ENCODE assay signal across 20 cellular contexts in the genomic region with DNA sequence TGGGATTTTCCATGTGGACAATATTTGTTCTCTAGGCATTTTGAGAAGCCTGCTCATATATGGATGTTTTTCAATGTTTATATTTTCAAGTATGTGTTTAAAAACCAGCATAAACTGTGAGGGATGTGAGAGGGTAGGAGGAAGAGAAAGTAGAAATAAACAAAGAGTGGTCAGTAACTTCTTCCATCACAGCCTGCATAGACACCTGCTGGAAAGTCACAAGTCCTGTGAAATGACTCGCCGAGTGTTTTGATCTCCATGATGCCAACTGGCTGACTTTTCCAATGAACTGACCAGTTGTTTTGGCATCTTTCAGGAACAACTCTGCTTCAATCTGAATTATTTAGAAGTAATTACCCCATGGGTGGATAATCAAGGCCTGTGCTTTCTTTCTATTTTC.
"Had no signal": no experiment of that assay in that cellular context is flagged by ENCODE, and none has a peak within 500 bp of the region (broad histone marks: within the 10 kb centered on the region; RNA-seq: fewer than 3 reads in every experiment).

No MANE protein-coding gene starts in this region.

- H3K27ac ChIP-seq: ascending aorta, brain microvascular endothelial cell, coronary artery, dorsolateral prefrontal cortex had no signal

- H3K4me1 ChIP-seq: ascending aorta had no signal

- H3K27me3 ChIP-seq: ascending aorta, brain microvascular endothelial cell had no signal

- H3K36me3 ChIP-seq: ascending aorta, brain microvascular endothelial cell had no signal

- DNase-seq: activated CD4-positive, alpha-beta memory T cell treated with anti-CD3 and anti-CD28 coated beads for 36 hours; activated CD4-positive, alpha-beta T cell treated with anti-CD3 and anti-CD28 coated beads for 36 hours; activated CD4-positive, alpha-beta T cell treated with anti-CD3 and anti-CD28 coated beads, Interleukin-2, amount 10 ng/mL, durations not matched to agents 24 days and 14 days; activated CD4-positive, CD25-positive, alpha-beta regulatory T cell; activated CD4-positive, CD25-positive, alpha-beta regulatory T cell treated with anti-CD3 and anti-CD28 coated beads, Interleukin-2, amount 50 U/mL, for 72 hours; activated CD8-positive, alpha-beta memory T cell treated with anti-CD3 and anti-CD28 coated beads, Interleukin-2, amount 10 ng/mL, durations not matched to agents 7 days and 5 days; activated CD8-positive, alpha-beta memory T cell treated with anti-CD3 and anti-CD28 coated beads, Interleukin-2, amount 50 U/mL, for 4 hours; activated CD8-positive, alpha-beta T cell treated with anti-CD3 and anti-CD28 coated beads, Interleukin-2, amount 10 ng/mL, durations not matched to agents 7 days and 5 days; activated effector memory CD4-positive, alpha-beta T cell treated with anti-CD3 and anti-CD28 coated beads, Interleukin-2, amount 50 U/mL, for 16 hours; activated naive CD4-positive, alpha-beta T cell treated with anti-CD3 and anti-CD28 coated beads for 36 hours; activated naive CD8-positive, alpha-beta T cell treated with anti-CD3 and anti-CD28 coated beads, Interleukin-2, amount 10 ng/mL, durations not matched to agents 7 days and 5 days; activated T-cell treated with anti-CD3 and anti-CD28 coated beads, Interleukin-2, amount 50 U/mL, for 1 hour; activated T-cell treated with anti-CD3 and anti-CD28 coated beads, Interleukin-2, amount 50 U/mL, for 48 hours; brain microvascular endothelial cell; dorsolateral prefrontal cortex; effector memory CD4-positive, alpha-beta T cell; endodermal cell; foreskin fibroblast had no signal

- H3K9me3 ChIP-seq: ascending aorta had no signal

- H3K4me3 ChIP-seq: ascending aorta, coronary artery had no signal
